ENCODE assay signal across 24 cellular contexts in genomic region chr11:44011797-44012196, GRCh38. TPM values are rescaled to one million over a fixed set of nuclear protein-coding genes. Genes with fewer than 3 reads are reported as not detected.
DNase-seq lines count a peak whose midpoint lies in the region; ATAC-seq and TF ChIP-seq lines count a peak whose summit lies in the region.
"Had no signal": no experiment of that assay in that cellular context is flagged by ENCODE, and none has a peak within 500 bp of the region (broad histone marks: within the 10 kb centered on the region; RNA-seq: fewer than 3 reads in every experiment).

No MANE protein-coding gene starts in this region.

- TF ChIP-seq CTCF in coronary artery (IDR thresholded peaks at IDR 0.05) = no peak

- DNase-seq in D341Med (ENCODE audit: low spot score) (peak; percentile 8), M059J (ENCODE audit: low read depth) (peak; percentile 31), coronary artery (ENCODE audit: low spot score) (peak; percentile 8), skeletal muscle cell (ENCODE audit: low read depth) (peak; percentile 44), middle frontal gyrus (ENCODE audit: extremely low spot score, low spot score) (no peak)
- no peak for DNase-seq in activated CD4-positive, alpha-beta T cell treated with anti-CD3 and anti-CD28 coated beads for 1 hour
- DNase-seq: activated CD4-positive, alpha-beta T cell treated with anti-CD3 and anti-CD28 coated beads for 4 hours; effector memory CD8-positive, alpha-beta T cell; GF-D8; Kasumi-1; natural killer cell; NCI-H187 treated with DMSO at 0.1 percent for 48 hours; NCI-H345; OCI-M1; right cardiac atrium; SHP77 treated with DMSO at 0.1 percent for 48 hours; stimulated activated CD4-positive, alpha-beta T cell treated with anti-CD3 and anti-CD28 coated beads, Interleukin-15, amount 100 ng/mL, for 24 hours had no signal

- no peak overlapping the region for H3K4me3 ChIP-seq in coronary artery
- no peak overlapping the region for H3K4me3 ChIP-seq in skeletal muscle cell (ENCODE audit: low read depth, low read length)
- H3K4me3 ChIP-seq: heart left ventricle, ovary had no signal

- peak overlapping the region; percentile 46 to 70 for H3K27ac ChIP-seq in coronary artery
- H3K27ac ChIP-seq: heart left ventricle, ovary had no signal

- ATAC-seq in HG03280 (IDR thresholded peaks at IDR 0.05; ENCODE audit: unreplicated experiment) (no peak), GM18511 (IDR thresholded peaks at IDR 0.05; ENCODE audit: unreplicated experiment) (no peak)
- ATAC-seq: effector memory CD8-positive, alpha-beta T cell; heart left ventricle; natural killer cell; right cardiac atrium had no signal

RNA-seq across cellular contexts. Expression of gene ACCSL, which starts 36.0 kb away (rescaled TPM):
- total RNA-seq in M059J (2014; rRNA removed; shearing (Covaris generic)) = not detected in 2 replicates
- total RNA-seq: A673, cerebellum, heart left ventricle, natural killer cell, ovary, right cardiac atrium, urinary bladder had no signal

RNA-seq across cellular contexts. Expression of gene ACCS, which starts 54.3 kb away (rescaled TPM):
- 0.39 and 2.3 TPM in 2 replicates for total RNA-seq in M059J (2014; rRNA removed; shearing (Covaris generic))

Comparison
In these comparisons a context has a peak if more than half of its experiments do, and no peak if none do; other contexts are left out.
1. DNase-seq: peak in D341Med (single experiment), M059J (single experiment), coronary artery (single experiment) and skeletal muscle cell (single experiment); none in activated CD4-positive, alpha-beta T cell treated with anti-CD3 and anti-CD28 coated beads for 1 hour (single experiment) and middle frontal gyrus (single experiment).